In the genomic region with DNA sequence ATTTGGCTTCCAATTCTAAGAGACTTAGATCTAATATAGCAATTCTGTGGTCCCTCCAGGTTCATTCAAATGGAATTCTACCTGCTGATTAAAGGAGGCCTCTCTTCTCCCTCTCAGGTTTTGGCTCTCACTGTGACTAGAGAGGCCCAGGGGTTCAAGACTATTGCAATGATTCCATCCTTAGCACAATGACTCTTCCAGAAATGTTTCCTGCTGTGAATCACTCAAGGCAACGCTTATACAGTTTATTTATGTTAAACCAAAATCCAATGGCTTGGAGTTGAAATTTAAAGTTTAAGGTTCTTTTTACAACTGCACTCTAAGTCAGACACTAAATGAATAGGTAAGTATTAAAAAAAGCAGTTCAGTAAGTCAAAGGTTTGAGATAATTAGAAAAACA, we compare ENCODE assay signal across 22 cellular contexts. TPM values are rescaled to one million over a fixed set of nuclear protein-coding genes. Genes with fewer than 3 reads are reported as not detected.
DNase-seq lines count a peak whose midpoint lies in the region; ATAC-seq and TF ChIP-seq lines count a peak whose summit lies in the region.
"Had no signal": no experiment of that assay in that cellular context is flagged by ENCODE, and none has a peak within 500 bp of the region (broad histone marks: within the 10 kb centered on the region; RNA-seq: fewer than 3 reads in every experiment).

No MANE protein-coding gene starts in this region.

- H3K4me1 Mint-ChIP-seq in nephron (peaks cover 35% of the 10 kb centered on the region), mesothelial cell of epicardium (peaks cover 21% of the 10 kb centered on the region)
- H3K4me1 Mint-ChIP-seq: activated naive CD4-positive, alpha-beta T cell treated with anti-CD3 and anti-CD28 coated beads, Interleukin-2, amount 10 ng/mL, durations not matched to agents 7 days and 5 days had no signal

- H3K36me3 ChIP-seq in HEK293 (ENCODE audit: control insufficient read depth in 2 of 2, insufficient read depth in 1 of 2, low read length in 2 of 2) (no peaks in the 10 kb centered on the region), adipocyte (ENCODE audit: control insufficient read depth, insufficient read depth, low read length, severe bottlenecking) (peaks cover 5% of the 10 kb centered on the region), esophagus muscularis mucosa (peaks cover 0 to 16% (median 2%) of the 10 kb centered on the region in 4 donors)
- H3K36me3 ChIP-seq: thoracic aorta had no signal

- H3K9ac ChIP-seq in adipocyte (ENCODE audit: low read length) = no peak overlapping the region

- TF ChIP-seq POLR2A in esophagus muscularis mucosa (IDR thresholded peaks at IDR 0.05; ENCODE audit: low read depth) = no peak

- H3K27ac ChIP-seq in HEK293 (ENCODE audit: extremely low read depth, low read depth, low read length) (no peak overlapping the region), esophagus muscularis mucosa (replicated peaks in 1 of 4) (no peak overlapping the region)
- H3K27ac ChIP-seq: dorsolateral prefrontal cortex, SJSA1, thoracic aorta had no signal

- H3K27me3 Mint-ChIP-seq in nephron (ENCODE audit: low read depth) = no peaks in the 10 kb centered on the region
- no peaks in the 10 kb centered on the region for H3K27me3 Mint-ChIP-seq in mesothelial cell of epicardium (ENCODE audit: low read depth)
- H3K27me3 Mint-ChIP-seq: activated naive CD4-positive, alpha-beta T cell treated with anti-CD3 and anti-CD28 coated beads, Interleukin-2, amount 10 ng/mL, durations not matched to agents 7 days and 5 days had no signal

- no peaks in the 10 kb centered on the region for H3K9me3 ChIP-seq in HEK293 (ENCODE audit: control insufficient read depth, insufficient read depth, low read depth, low read length)
- H3K9me3 ChIP-seq in adipocyte (ENCODE audit: control insufficient read depth, low read length) = no peaks in the 10 kb centered on the region
- peaks cover 0 to 7% (median 3%) of the 10 kb centered on the region in 4 donors for H3K9me3 ChIP-seq in esophagus muscularis mucosa
- H3K9me3 ChIP-seq: SJSA1, thoracic aorta had no signal

- intact Hi-C loops in esophagus muscularis mucosa (cut with DNase I) = no loop called here

- POLR2A ChIA-PET in HEK293 (lab: Yijun Ruan, JAX) = no interaction called here

- WGBS in esophagus muscularis mucosa = 29% methylated on average over 1 of the region's 1 CpG

- H3K27ac Mint-ChIP-seq in nephron (peak overlapping the region in 2 of 3 experiments; percentile 33 to 48), mesothelial cell of epicardium (no peak overlapping the region)
- H3K27ac Mint-ChIP-seq: activated naive CD4-positive, alpha-beta T cell treated with anti-CD3 and anti-CD28 coated beads, Interleukin-2, amount 10 ng/mL, durations not matched to agents 7 days and 5 days had no signal

- no peaks in the 10 kb centered on the region for H3K4me1 ChIP-seq in HEK293 (ENCODE audit: control insufficient read depth, insufficient read depth, low read length)
- peaks cover 19% of the 10 kb centered on the region for H3K4me1 ChIP-seq in adipocyte (ENCODE audit: control insufficient read depth, insufficient read depth, low read length)
- peaks cover 3 to 30% (median 14%) of the 10 kb centered on the region in 4 donors for H3K4me1 ChIP-seq in esophagus muscularis mucosa

- peaks cover 38% of the 10 kb centered on the region for H3K36me3 Mint-ChIP-seq in nephron (ENCODE audit: low read depth)
- peaks cover 28% of the 10 kb centered on the region for H3K36me3 Mint-ChIP-seq in mesothelial cell of epicardium

- H3K4me3 Mint-ChIP-seq in nephron = no peak overlapping the region
- no peak overlapping the region for H3K4me3 Mint-ChIP-seq in mesothelial cell of epicardium
- H3K4me3 Mint-ChIP-seq: activated naive CD4-positive, alpha-beta T cell treated with anti-CD3 and anti-CD28 coated beads, Interleukin-2, amount 10 ng/mL, durations not matched to agents 7 days and 5 days had no signal

- peaks cover 6% of the 10 kb centered on the region for H3K9me3 Mint-ChIP-seq in nephron
- H3K9me3 Mint-ChIP-seq in mesothelial cell of epicardium = peaks cover 22% of the 10 kb centered on the region

- CTCF ChIA-PET in HEK293 (lab: Yijun Ruan, JAX) = no interaction called here

- no peaks in the 10 kb centered on the region for H3K27me3 ChIP-seq in adipocyte (replicated peaks; ENCODE audit: control insufficient read depth, insufficient read depth, low read length)
- H3K27me3 ChIP-seq in esophagus muscularis mucosa = no peaks in the 10 kb centered on the region
- H3K27me3 ChIP-seq: dorsolateral prefrontal cortex, SJSA1 had no signal

- no peak for TF ChIP-seq EP300 in esophagus muscularis mucosa (IDR thresholded peaks at IDR 0.05)

- peak; percentile 89 for DNase-seq in NCI-H146 (lab: John Stamatoyannopoulos, UW)
- DNase-seq in adipocyte (ENCODE audit: low read depth) = peak; percentile 39
- DNase-seq in mesothelial cell of epicardium (ENCODE audit: low spot score in 2 of 2, unreplicated experiment in 2 of 2) = no peak
- no peak for DNase-seq in esophagus muscularis mucosa (ENCODE audit: extremely low spot score)
- DNase-seq: activated CD4-positive, alpha-beta T cell treated with anti-CD3 and anti-CD28 coated beads for 48 hours; activated naive CD4-positive, alpha-beta T cell treated with anti-CD3 and anti-CD28 coated beads, Interleukin-2, amount 10 ng/mL, durations not matched to agents 7 days and 5 days; anterior cingulate cortex; caudate nucleus; DMS153; dorsolateral prefrontal cortex; kidney glomerular epithelial cell; mesenchymal stem cell; occipital lobe; stimulated activated CD4-positive, alpha-beta T cell treated with anti-CD3 and anti-CD28 coated beads, Interleukin-4, amount 100 ng/mL, for 1 hour; stimulated activated naive CD4-positive, alpha-beta T cell; T-helper 1 cell had no signal

- TF ChIP-seq CTCF in HEK293 (tag by site-specific recombination; IDR thresholded peaks at IDR 0.05) (no peak), nephron (IDR thresholded peaks at IDR 0.05; ENCODE audit: unreplicated experiment in 3 of 3) (no peak), mesothelial cell of epicardium (IDR thresholded peaks at IDR 0.05; ENCODE audit: unreplicated experiment) (no peak), esophagus muscularis mucosa (IDR thresholded peaks at IDR 0.05) (no peak)

- H3K4me3 ChIP-seq in HEK293 (ENCODE audit: low read depth, low read length) (no peak overlapping the region), adipocyte (ENCODE audit: low read length) (no peak overlapping the region), esophagus muscularis mucosa (no peak overlapping the region)
- H3K4me3 ChIP-seq: dorsolateral prefrontal cortex, SJSA1, thoracic aorta had no signal

- no peak for ATAC-seq in HG03354 (IDR thresholded peaks at IDR 0.05; ENCODE audit: poor library complexity, severe bottlenecking, unreplicated experiment)
- ATAC-seq: Panc1 had no signal

TF ChIP-seq in HEK293, 187 proteins besides CTCF, POLR2A, EP300 and RAD21 (continues in another document):
- TF ChIP-seq SETDB1 (IDR thresholded peaks at IDR 0.05; ENCODE audit: insufficient read length, low read length) (no peak), ZNF391 (tag by site-specific recombination; IDR thresholded peaks at IDR 0.05; ENCODE audit: borderline replicate concordance, low read depth) (no peak), ZIC2 (tag by site-specific recombination; IDR thresholded peaks at IDR 0.05) (0 out of 2 replicates have a peak, but pooled peaks have one; percentile 13), ZNF654 (tag by site-specific recombination; IDR thresholded peaks at IDR 0.05; ENCODE audit: low read depth) (no peak), ZNF830 (tag by site-specific recombination; IDR thresholded peaks at IDR 0.05; ENCODE audit: low read depth) (no peak)
- TF ChIP-seq, protein P1, sequence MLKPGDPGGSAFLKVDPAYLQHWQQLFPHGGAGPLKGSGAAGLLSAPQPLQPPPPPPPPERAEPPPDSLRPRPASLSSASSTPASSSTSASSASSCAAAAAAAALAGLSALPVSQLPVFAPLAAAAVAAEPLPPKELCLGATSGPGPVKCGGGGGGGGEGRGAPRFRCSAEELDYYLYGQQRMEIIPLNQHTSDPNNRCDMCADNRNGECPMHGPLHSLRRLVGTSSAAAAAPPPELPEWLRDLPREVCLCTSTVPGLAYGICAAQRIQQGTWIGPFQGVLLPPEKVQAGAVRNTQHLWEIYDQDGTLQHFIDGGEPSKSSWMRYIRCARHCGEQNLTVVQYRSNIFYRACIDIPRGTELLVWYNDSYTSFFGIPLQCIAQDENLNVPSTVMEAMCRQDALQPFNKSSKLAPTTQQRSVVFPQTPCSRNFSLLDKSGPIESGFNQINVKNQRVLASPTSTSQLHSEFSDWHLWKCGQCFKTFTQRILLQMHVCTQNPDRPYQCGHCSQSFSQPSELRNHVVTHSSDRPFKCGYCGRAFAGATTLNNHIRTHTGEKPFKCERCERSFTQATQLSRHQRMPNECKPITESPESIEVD (tag by site-specific recombination; IDR thresholded peaks at IDR 0.05) = peak; percentile 59
- TF ChIP-seq, protein P2, sequence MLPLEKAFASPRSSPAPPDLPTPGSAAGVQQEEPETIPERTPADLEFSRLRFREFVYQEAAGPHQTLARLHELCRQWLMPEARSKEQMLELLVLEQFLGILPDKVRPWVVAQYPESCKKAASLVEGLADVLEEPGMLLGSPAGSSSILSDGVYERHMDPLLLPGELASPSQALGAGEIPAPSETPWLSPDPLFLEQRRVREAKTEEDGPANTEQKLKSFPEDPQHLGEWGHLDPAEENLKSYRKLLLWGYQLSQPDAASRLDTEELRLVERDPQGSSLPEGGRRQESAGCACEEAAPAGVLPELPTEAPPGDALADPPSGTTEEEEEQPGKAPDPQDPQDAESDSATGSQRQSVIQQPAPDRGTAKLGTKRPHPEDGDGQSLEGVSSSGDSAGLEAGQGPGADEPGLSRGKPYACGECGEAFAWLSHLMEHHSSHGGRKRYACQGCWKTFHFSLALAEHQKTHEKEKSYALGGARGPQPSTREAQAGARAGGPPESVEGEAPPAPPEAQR (tag by site-specific recombination; IDR thresholded peaks at IDR 0.05) = no peak

RNA-seq across cellular contexts. Expression of a gene that starts 39.9 kb away (rescaled TPM):
- total RNA-seq in mesothelial cell of epicardium (43.1 to 52.5 TPM (median 44.3 TPM) in 3 replicates), esophagus muscularis mucosa (10 to 100 TPM; 52.3 to 82.4 (median 61.4) TPM)

Comparison
In these comparisons a context has a peak if more than half of its experiments do, and no peak if none do; other contexts are left out.
1. DNase-seq: peak in NCI-H146 (single experiment) and adipocyte (single experiment); none in mesothelial cell of epicardium (0 of 2) and esophagus muscularis mucosa (single experiment).